ENCODE assay signal across 14 cellular contexts in the genomic region with DNA sequence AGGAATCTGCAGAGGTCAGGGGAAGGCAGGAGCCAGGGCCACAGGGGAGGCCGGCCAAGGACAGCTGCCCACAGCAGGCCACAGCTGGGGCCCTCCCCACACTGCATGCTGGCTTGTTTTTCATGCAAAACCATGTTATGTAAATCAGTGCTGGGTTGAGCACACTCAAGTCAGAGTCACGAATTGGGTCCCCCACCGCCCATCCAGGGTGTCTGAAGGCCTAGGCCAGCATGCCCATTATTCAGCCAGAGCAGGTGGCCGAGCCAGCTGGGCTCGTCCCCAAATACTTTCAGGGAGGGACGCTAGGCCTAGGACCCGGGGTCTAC. TPM values are rescaled to one million over a fixed set of nuclear protein-coding genes. Genes with fewer than 3 reads are reported as not detected.
DNase-seq lines count a peak whose midpoint lies in the region; ATAC-seq and TF ChIP-seq lines count a peak whose summit lies in the region.
"Had no signal": no experiment of that assay in that cellular context is flagged by ENCODE, and none has a peak within 500 bp of the region (broad histone marks: within the 10 kb centered on the region; RNA-seq: fewer than 3 reads in every experiment).

No MANE protein-coding gene starts in this region.

- H3K4me3 Mint-ChIP-seq in nephron progenitor cell: no peak overlapping the region

- no peaks in the 10 kb centered on the region for H3K36me3 Mint-ChIP-seq in nephron progenitor cell (ENCODE audit: low read depth)
- H3K36me3 Mint-ChIP-seq in activated naive CD4-positive, alpha-beta T cell treated with anti-CD3 and anti-CD28 coated beads, Interleukin-2, amount 50 U/mL, for 72 hours: no peaks in the 10 kb centered on the region

- intact Hi-C loops in Right ventricle myocardium inferior (cut with DNase I) (no loop called here), left ventricle myocardium superior (cut with micrococcal nuclease) (no loop called here), transverse colon (cut with DNase I; ENCODE audit: low total_unique reads) (no loop called here)

- H3K9me3 Mint-ChIP-seq in nephron progenitor cell: no peaks in the 10 kb centered on the region
- peaks cover 0 to 5% of the 10 kb centered on the region in 2 donors for H3K9me3 Mint-ChIP-seq in activated naive CD4-positive, alpha-beta T cell treated with anti-CD3 and anti-CD28 coated beads, Interleukin-2, amount 50 U/mL, for 72 hours

- H3K27me3 ChIP-seq in right atrium auricular region (no peaks in the 10 kb centered on the region), transverse colon (no peaks in the 10 kb centered on the region)
- H3K27me3 ChIP-seq: cardiac muscle cell had no signal

- no peak overlapping the region for H3K27ac ChIP-seq in right atrium auricular region
- H3K27ac ChIP-seq in transverse colon: peak overlapping the region; percentile 81 to 93 (median 91)
- H3K27ac ChIP-seq: KMS-11 had no signal

- H3K27me3 Mint-ChIP-seq in nephron progenitor cell (ENCODE audit: low read depth, poor library complexity): peaks cover 18% of the 10 kb centered on the region

- H3K4me1 Mint-ChIP-seq in nephron progenitor cell: peaks cover 79% of the 10 kb centered on the region

- peak; percentile 14 for ATAC-seq in Right ventricle myocardium inferior
- peak; percentile 37 for ATAC-seq in HG03469 (IDR thresholded peaks at IDR 0.05; ENCODE audit: unreplicated experiment)
- ATAC-seq in left ventricle myocardium superior: peak; percentile 12
- no peak for ATAC-seq in activated naive CD4-positive, alpha-beta T cell treated with anti-CD3 and anti-CD28 coated beads, Interleukin-2, amount 50 U/mL, for 72 hours

- no peak for TF ChIP-seq POLR2A in transverse colon (IDR thresholded peaks at IDR 0.05)

- in situ Hi-C loops in transverse colon (cut with MboI; ENCODE audit: low pct_ligation_motif_present in 1 of 4, low pct_unique_long_range_greater_than_20kb in 1 of 4, low sequenced_read_pairs in 3 of 4): no loop called here

- no peak for TF ChIP-seq EP300 in transverse colon (IDR thresholded peaks at IDR 0.05; ENCODE audit: low read depth)

- H3K9me3 ChIP-seq in right atrium auricular region (no peaks in the 10 kb centered on the region), transverse colon (no peaks in the 10 kb centered on the region)
- H3K9me3 ChIP-seq: psoas muscle had no signal

- H3K27ac Mint-ChIP-seq in nephron progenitor cell: no peak overlapping the region
- no peak overlapping the region for H3K27ac Mint-ChIP-seq in activated naive CD4-positive, alpha-beta T cell treated with anti-CD3 and anti-CD28 coated beads, Interleukin-2, amount 50 U/mL, for 72 hours

- H3K4me3 ChIP-seq in right atrium auricular region (no peak overlapping the region), transverse colon (no peak overlapping the region)
- H3K4me3 ChIP-seq: cardiac muscle cell, psoas muscle had no signal

- DNase-seq in Right ventricle myocardium inferior (ENCODE audit: missing footprints) (no peak), right atrium auricular region (ENCODE audit: low spot score) (no peak), left ventricle myocardium superior (no peak), transverse colon (no peak), mucosa of gallbladder (ENCODE audit: low spot score) (no peak), nephron progenitor cell (no peak)
- no peak for DNase-seq in activated naive CD4-positive, alpha-beta T cell treated with anti-CD3 and anti-CD28 coated beads, Interleukin-2, amount 50 U/mL, for 72 hours (ENCODE audit: low spot score in 2 of 2)
- DNase-seq: activated CD4-positive, CD25-positive, alpha-beta regulatory T cell; left cardiac atrium; NCI-H2171; psoas muscle had no signal

- WGBS in transverse colon (ENCODE audit: low coverage in 1 of 2), 2 donors: 68% methylated on average over 7 of the region's 7 CpGs; no CpG with 5 or more reads in 1 of the 2 donors

- H3K36me3 ChIP-seq in right atrium auricular region (no peaks in the 10 kb centered on the region), transverse colon (no peaks in the 10 kb centered on the region)
- H3K36me3 ChIP-seq: cardiac muscle cell had no signal

- H3K4me1 ChIP-seq in right atrium auricular region (peaks cover 0 to 27% of the 10 kb centered on the region in 2 donors), transverse colon (peaks cover 24 to 79% (median 62%) of the 10 kb centered on the region in 4 donors)

- TF ChIP-seq CTCF in right atrium auricular region (IDR thresholded peaks at IDR 0.05) (no peak), transverse colon (IDR thresholded peaks at IDR 0.05) (no peak), nephron progenitor cell (IDR thresholded peaks at IDR 0.05) (no peak)

RNA-seq across cellular contexts. Expression of a gene that starts 51.2 kb away (rescaled TPM):
- total RNA-seq in Right ventricle myocardium inferior (83.3 TPM), right atrium auricular region (10 to 100 TPM; 29.0 to 31.0 TPM), left ventricle myocardium superior (107 TPM), transverse colon (10 to 100 TPM; 69.1 to 88.3 (median 75.5) TPM), mucosa of gallbladder (134 TPM)
- 10 to 100 TPM; 25.7 to 85.5 TPM for total RNA-seq in activated naive CD4-positive, alpha-beta T cell treated with anti-CD3 and anti-CD28 coated beads, Interleukin-2, amount 50 U/mL, for 72 hours

Comparison
In these comparisons a context has a peak if more than half of its experiments do, and no peak if none do; other contexts are left out.
1. ATAC-seq: peak in Right ventricle myocardium inferior (single experiment), HG03469 (single experiment) and left ventricle myocardium superior (single experiment); none in activated naive CD4-positive, alpha-beta T cell treated with anti-CD3 and anti-CD28 coated beads, Interleukin-2, amount 50 U/mL, for 72 hours (0 of 2).
2. H3K27ac ChIP-seq: peak in transverse colon (4 of 4); none in right atrium auricular region (0 of 2).